Comparison of ENCODE assay signal across 8 cellular contexts in the genomic region with DNA sequence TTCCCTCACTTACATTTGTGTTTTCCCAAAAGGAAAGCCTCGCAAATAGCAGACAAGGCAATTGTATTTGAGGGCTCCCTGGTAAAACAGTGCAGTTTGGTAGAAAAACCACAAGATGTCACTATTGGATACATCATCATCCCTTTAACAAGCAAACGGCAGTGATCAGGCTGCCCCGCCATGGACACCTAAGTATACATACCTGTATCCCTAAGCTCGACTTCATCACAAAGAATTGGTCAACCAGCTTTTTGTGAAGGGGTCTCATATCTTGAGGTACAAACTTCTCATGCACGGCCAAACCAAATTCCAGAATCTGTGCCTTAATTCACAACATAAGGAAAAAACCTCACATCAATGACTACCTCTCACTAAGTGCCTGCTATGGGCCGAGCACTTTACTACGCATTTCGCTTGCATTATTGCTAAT.
DNase-seq lines count a peak whose midpoint lies in the region; ATAC-seq, FAIRE-seq and TF ChIP-seq lines count a peak whose summit lies in the region.

No MANE protein-coding gene starts in this region.

- ATAC-seq in GM21526 (IDR thresholded peaks at IDR 0.05; ENCODE audit: low FRiP score, unreplicated experiment) (peak; percentile 92), left ventricle myocardium superior (peak; percentile 65)

- no peaks in the 10 kb centered on the region for H3K4me1 ChIP-seq in adrenal gland (replicated peaks in 1 of 2)
- H3K4me1 ChIP-seq in small intestine (ENCODE audit: control insufficient read depth in 2 of 2, insufficient read depth in 1 of 2, low read depth in 1 of 2, low read length in 1 of 2): no peaks in the 10 kb centered on the region

- no peak for TF ChIP-seq POLR2A in adrenal gland (IDR thresholded peaks at IDR 0.05)

- DNase-seq in NOMO-1 treated with DMSO at 0.1 percent for 48 hours (lab: John Stamatoyannopoulos, UW; ENCODE audit: unreplicated experiment): peak; percentile 1
- no peak for DNase-seq in NOMO-1 treated with dmso at 0.1 percent for 144 hours (lab: John Stamatoyannopoulos, UW; ENCODE audit: unreplicated experiment)
- peak in 1 of 2 experiments; percentile 37 for DNase-seq in HL-60 (ENCODE audit: low read depth in 1 of 2, low spot score in 1 of 2)
- DNase-seq in NCI-H82 treated with DMSO at 0.1 percent for 48 hours (lab: John Stamatoyannopoulos, UW; ENCODE audit: unreplicated experiment): peak; percentile 17
- peak in 6 of 7 donors; percentile 30 to 70 (median 52) for DNase-seq in adrenal gland
- DNase-seq in left ventricle myocardium superior: peak; percentile 45
- peak; percentile 73 for DNase-seq in small intestine

- H3K27ac ChIP-seq in HL-60 (replicated peaks): no peak overlapping the region
- no peak overlapping the region for H3K27ac ChIP-seq in adrenal gland
- no peak overlapping the region for H3K27ac ChIP-seq in small intestine (ENCODE audit: low read depth in 1 of 2, low read length in 1 of 2)

- TF ChIP-seq CTCF in HL-60 (IDR thresholded peaks at IDR 0.05; ENCODE audit: insufficient read depth, low read length) (peak; percentile 63), adrenal gland (IDR thresholded peaks at IDR 0.05) (peak; percentile 40 to 71 (median 64))

- no peak for FAIRE-seq in small intestine (lab: Jason Lieb, UNC)

- H3K27me3 ChIP-seq in HL-60 (ENCODE audit: insufficient read depth, poor library complexity, severe bottlenecking) (no peaks in the 10 kb centered on the region), adrenal gland (no peaks in the 10 kb centered on the region), small intestine (ENCODE audit: control insufficient read depth in 2 of 2, insufficient read depth in 2 of 2, low read length in 2 of 2) (no peaks in the 10 kb centered on the region)

- H3K36me3 ChIP-seq in adrenal gland (replicated peaks in 1 of 2) (peaks cover 0 to 11% of the 10 kb centered on the region in 2 donors), small intestine (ENCODE audit: control insufficient read depth in 2 of 2, insufficient read depth in 2 of 2, low read length in 2 of 2) (no peaks in the 10 kb centered on the region)

- no peaks in the 10 kb centered on the region for H3K9me3 ChIP-seq in adrenal gland (replicated peaks in 1 of 3)
- no peaks in the 10 kb centered on the region for H3K9me3 ChIP-seq in small intestine (ENCODE audit: control insufficient read depth, low read depth)

- H3K4me3 ChIP-seq in HL-60 (replicated peaks; ENCODE audit: insufficient read depth, low read length): no peak overlapping the region
- H3K4me3 ChIP-seq in adrenal gland: no peak overlapping the region
- no peak overlapping the region for H3K4me3 ChIP-seq in small intestine (ENCODE audit: low read depth in 1 of 2, low read length in 2 of 2)

- WGBS in adrenal gland, 4 donors: 30 to 48% (median 36%) methylated on average over 8 of the region's 8 CpGs
- WGBS in small intestine, 3 donors: 25 to 45% (median 33%) methylated on average over 8 of the region's 8 CpGs

- intact Hi-C loops in adrenal gland (cut with DNase I) (loop anchor here in 1 of 2 donors (5.0 kb wide), 1 partner anchor 755 kb away; no protein-coding TSS in a partner anchor), left ventricle myocardium superior (cut with micrococcal nuclease) (loop anchor here (10.0 kb wide), 1 partner anchor 673 kb away; no protein-coding TSS in a partner anchor)
